Comparison of ENCODE assay signal across 5 cellular contexts in genomic region chr15:75306188-75306587, GRCh38.
"Had no signal": no experiment of that assay in that cellular context is flagged by ENCODE, and none has a peak within 500 bp of the region (broad histone marks: within the 10 kb centered on the region; RNA-seq: fewer than 3 reads in every experiment).

No MANE protein-coding gene starts in this region.

- H3K4me3 ChIP-seq: GM23338 had no signal

- DNase-seq: H9, HFFc6, KBM-7 had no signal

- H3K27ac ChIP-seq: HL-60 had no signal
